8 cellular contexts compared by ENCODE assay signal in genomic region chr11:45293566-45294192, GRCh38. TPM values are rescaled to one million over a fixed set of nuclear protein-coding genes. Genes with fewer than 3 reads are reported as not detected.
DNase-seq lines count a peak whose midpoint lies in the region; ATAC-seq and TF ChIP-seq lines count a peak whose summit lies in the region.
"Not testable (repeated sequence)": the region's sequence is repeated elsewhere in the genome, so short reads cannot be mapped to it uniquely, and the experiment has no call there.

No MANE protein-coding gene starts in this region.

- H3K36me3 Mint-ChIP-seq in neural crest cell (ENCODE audit: low read depth), result not testable (repeated sequence)

- H3K9me3 Mint-ChIP-seq in neural crest cell, result not testable (repeated sequence)

- ATAC-seq in HG02852 (IDR thresholded peaks at IDR 0.05; ENCODE audit: unreplicated experiment), result peak; percentile 60

- not testable (repeated sequence) for H3K4me3 Mint-ChIP-seq in neural crest cell

- peak; percentile 69 for TF ChIP-seq CTCF in neural crest cell (conservative IDR thresholded peaks at IDR 0.05)

- not testable (repeated sequence) for H3K4me1 Mint-ChIP-seq in neural crest cell

- H3K27ac Mint-ChIP-seq in neural crest cell (ENCODE audit: unreplicated experiment), result not testable (repeated sequence)

- H3K27me3 Mint-ChIP-seq in neural crest cell (ENCODE audit: low read depth), result peaks cover 56% of the 10 kb centered on the region

- DNase-seq in DMS153 (lab: John Stamatoyannopoulos, UW), result peak; percentile 81
- peak; percentile 93 for DNase-seq in NCI-H2171 treated with DMSO at 0.1 percent for 48 hours (lab: John Stamatoyannopoulos, UW)
- peak; percentile 19 for DNase-seq in T-helper 22 cell (ENCODE audit: low read depth)
- peak; percentile 9 for DNase-seq in activated naive CD8-positive, alpha-beta T cell treated with anti-CD3 and anti-CD28 coated beads, Interleukin-2, amount 50 U/mL, for 16 hours (ENCODE audit: low read depth, low spot score)
- DNase-seq in foreskin melanocyte, result peak; percentile 56
- DNase-seq in neural crest cell (ENCODE audit: low read depth, low spot score), result peak; percentile 65
- DNase-seq in stimulated activated CD8-positive, alpha-beta memory T cell treated with anti-CD3 and anti-CD28 coated beads, Interleukin-7, amount 100 ng/mL, for 48 hours (ENCODE audit: extremely low read depth in 1 of 2, low read depth in 1 of 2), result peak; percentile 7 to 46

RNA-seq across cellular contexts. Expression of gene SYT13, which starts 7.5 kb away (rescaled TPM):
- 1.7 TPM in 2 replicates for total RNA-seq in neural crest cell

Comparison
In these comparisons a context has a peak if more than half of its experiments do, and no peak if none do; other contexts are left out.
1. Peak in every context shown above with its lines: DNase-seq and ATAC-seq.
2. DNase-seq: peak in every context shown above with its lines; median percentile 93 in NCI-H2171 treated with DMSO at 0.1 percent for 48 hours; 81 in DMS153; 65 in neural crest cell; 56 in foreskin melanocyte; 26 in stimulated activated CD8-positive, alpha-beta memory T cell treated with anti-CD3 and anti-CD28 coated beads, Interleukin-7, amount 100 ng/mL, for 48 hours; 19 in T-helper 22 cell; 9 in activated naive CD8-positive, alpha-beta T cell treated with anti-CD3 and anti-CD28 coated beads, Interleukin-2, amount 50 U/mL, for 16 hours.